In the genomic region with DNA sequence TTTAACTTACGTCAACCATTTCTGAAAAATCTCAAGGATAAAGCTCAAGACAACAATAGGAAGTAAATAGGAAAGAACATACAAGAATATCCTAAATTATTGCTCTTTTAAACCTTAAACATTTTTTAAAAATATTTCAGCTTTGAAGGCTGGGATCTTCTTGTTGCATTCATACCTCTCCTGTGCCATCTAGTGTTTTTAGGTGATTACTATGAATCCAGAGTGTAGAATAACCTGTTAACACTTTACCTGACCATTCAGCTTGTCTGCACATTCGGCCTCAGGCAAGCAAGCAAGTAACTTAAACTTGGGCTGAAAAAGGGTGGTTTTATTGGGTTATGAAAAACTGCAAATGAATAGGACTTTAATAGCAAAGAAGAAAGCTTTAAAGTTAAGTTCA, we compare ENCODE assay signal across 1 cellular context.
TF ChIP-seq lines count a peak whose summit lies in the region.

No MANE protein-coding gene starts in this region.

TF ChIP-seq in HepG2, 621 proteins besides CTCF, POLR2A, EP300 and RAD21 (continued from another document):
- no peak for TF ChIP-seq CBX1 (IDR thresholded peaks at IDR 0.05; ENCODE audit: low read depth)
